In genomic region chr11:6443269-6444003, GRCh38 we compare ENCODE assay signal across 1 cellular context.
TF ChIP-seq lines count a peak whose summit lies in the region.

No MANE protein-coding gene starts in this region.

TF ChIP-seq in GM23338, 12 proteins besides CTCF, POLR2A, EP300 and RAD21 (continued from another document):
- no peak for TF ChIP-seq REST (IDR thresholded peaks at IDR 0.05; ENCODE audit: unreplicated experiment)
- TF ChIP-seq ETS1 (IDR thresholded peaks at IDR 0.05) = no peak
